Comparison of ENCODE assay signal across 8 cellular contexts in genomic region chr17:39636927-39637736, GRCh38. TPM values are rescaled to one million over a fixed set of nuclear protein-coding genes. Genes with fewer than 3 reads are reported as not detected.
DNase-seq lines count a peak whose midpoint lies in the region; ATAC-seq and TF ChIP-seq lines count a peak whose summit lies in the region.

Gene STARD3 (plus strand): TSS chr17:39637144. CDS start chr17:39653532, 16,388 bp downstream.

- peak within 1 kb of the TSS; percentile 96 for H3K4me2 ChIP-seq in OCI-LY1 (ENCODE audit: low read length)

- H3F3A ChIP-seq in OCI-LY1 (ENCODE audit: insufficient read depth, low read length), result no peaks in the 10 kb centered on the region

- peak; percentile 70 for ATAC-seq in GM19467 (IDR thresholded peaks at IDR 0.05; ENCODE audit: unreplicated experiment)

- H3K9me2 ChIP-seq in OCI-LY1 (ENCODE audit: low read depth, low read length), result no peaks in the 10 kb centered on the region

- H3K27me3 ChIP-seq in HUES48 (ENCODE audit: control insufficient read depth, insufficient read depth, low read length) (no peaks in the 10 kb centered on the region), OCI-LY1 (ENCODE audit: insufficient read depth, low read length) (no peaks in the 10 kb centered on the region), mononuclear cell (ENCODE audit: insufficient read depth, low read length) (no peaks in the 10 kb centered on the region)

- H3K79me2 ChIP-seq in OCI-LY1 (ENCODE audit: insufficient read depth, low read length), result no peaks in the 10 kb centered on the region; the same call in 1 of the 2 replicates

- peaks cover 45% of the 10 kb centered on the region for H3K4me1 ChIP-seq in HUES48 (ENCODE audit: control insufficient read depth, insufficient read depth, low read length)
- H3K4me1 ChIP-seq in OCI-LY1 (ENCODE audit: insufficient read depth, low read length, severe bottlenecking), result peaks cover 28% of the 10 kb centered on the region
- H3K4me1 ChIP-seq in mononuclear cell (ENCODE audit: insufficient read depth, low read length), result peaks cover 75% of the 10 kb centered on the region

- no peak within 1 kb of the TSS for H2AFZ ChIP-seq in OCI-LY1 (ENCODE audit: low read length)

- no peaks in the 10 kb centered on the region for H4K20me1 ChIP-seq in OCI-LY1 (ENCODE audit: insufficient read depth, low read length)

- H3K36me3 ChIP-seq in HUES48 (ENCODE audit: control insufficient read depth, insufficient read depth, low read length) (no peaks in the 10 kb centered on the region), OCI-LY1 (ENCODE audit: insufficient read depth, low read length) (no peaks in the 10 kb centered on the region)

- H3K9ac ChIP-seq in HUES48 (ENCODE audit: low read depth, low read length), result peak within 1 kb of the TSS; percentile 31; the same call in 1 of the 2 replicates
- peak within 1 kb of the TSS; percentile 84 for H3K9ac ChIP-seq in OCI-LY1 (ENCODE audit: low read length)

- peak; percentile 74 for DNase-seq in CMK (ENCODE audit: low read depth)
- DNase-seq in activated T-cell treated with anti-CD3 and anti-CD28 coated beads for 1 hour (ENCODE audit: low read depth), result peak; percentile 85
- DNase-seq in epidermal melanocyte (ENCODE audit: insufficient read length, low spot score), result peak; percentile 96
- DNase-seq in stimulated activated CD8-positive, alpha-beta memory T cell treated with anti-CD3 and anti-CD28 coated beads, Interleukin-2, amount 100 ng/mL, for 1 hour (ENCODE audit: low read depth in 2 of 2), result peak; percentile 75 to 83

- H3K9me3 ChIP-seq in HUES48 (ENCODE audit: control insufficient read depth, insufficient read depth, low read length), result no peaks in the 10 kb centered on the region
- H3K9me3 ChIP-seq in OCI-LY1 (ENCODE audit: low read length), result no peaks in the 10 kb centered on the region
- H3K9me3 ChIP-seq in mononuclear cell (ENCODE audit: low read depth, low read length), result no peaks in the 10 kb centered on the region

- H3K4me3 ChIP-seq in HUES48 (ENCODE audit: low read depth, low read length), result peak within 1 kb of the TSS; percentile 74
- peak within 1 kb of the TSS; percentile 81 for H3K4me3 ChIP-seq in OCI-LY1 (ENCODE audit: low read depth, low read length, poor library complexity, severe bottlenecking)
- peak within 1 kb of the TSS; percentile 93 for H3K4me3 ChIP-seq in mononuclear cell (ENCODE audit: low read length)

- peak within 1 kb of the TSS; percentile 83 for H3K27ac ChIP-seq in HUES48 (ENCODE audit: low read depth, low read length)
- H3K27ac ChIP-seq in OCI-LY1 (ENCODE audit: low read depth, low read length, poor library complexity, severe bottlenecking), result peak within 1 kb of the TSS; percentile 30

- TF ChIP-seq CTCF in OCI-LY1 (IDR thresholded peaks at IDR 0.05; ENCODE audit: low read length), result no peak

RNA-seq across cellular contexts. Expression of gene STARD3, which starts in this region (rescaled TPM):
- 31.8 TPM for total RNA-seq in mononuclear cell

Comparison
In these comparisons a context has a peak if more than half of its experiments do, and no peak if none do; other contexts are left out.
1. Peak in every context shown above with its lines: DNase-seq, ATAC-seq, H3K4me3 ChIP-seq and H3K27ac ChIP-seq.